ENCODE assay signal across 1 cellular context in the genomic region with DNA sequence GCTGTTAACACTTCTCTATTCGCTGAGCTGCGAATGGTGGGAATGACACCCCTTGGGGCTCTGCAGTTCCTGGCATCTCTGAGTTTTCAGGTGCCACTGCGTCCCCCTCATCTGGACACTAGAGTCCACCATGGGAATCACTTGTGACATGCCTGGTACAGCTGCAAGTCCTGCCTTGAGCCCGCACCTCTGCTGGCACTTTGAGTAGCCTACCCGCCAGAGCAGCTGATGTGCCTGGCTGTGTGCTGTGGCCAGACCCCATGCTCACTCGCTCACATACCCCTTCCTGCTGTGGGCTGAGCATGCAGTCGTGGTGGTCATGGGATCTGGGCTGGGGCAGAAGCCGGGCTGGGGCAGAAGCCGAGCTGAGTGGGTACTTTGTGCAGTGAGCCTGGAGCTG.
TF ChIP-seq lines count a peak whose summit lies in the region.

No MANE protein-coding gene starts in this region.

TF ChIP-seq in H1, 55 proteins besides CTCF, POLR2A, EP300 and RAD21:
- TF ChIP-seq SUZ12 (IDR thresholded peaks at IDR 0.05; ENCODE audit: low read length) (no peak), GABPA (IDR thresholded peaks at IDR 0.05; ENCODE audit: borderline replicate concordance, insufficient read depth, low read length) (no peak), KDM1A (IDR thresholded peaks at IDR 0.05; ENCODE audit: borderline replicate concordance, low read length) (no peak), BCL11A (IDR thresholded peaks at IDR 0.05; ENCODE audit: low read depth in 2 of 2, low read length in 2 of 2) (no peak), CBX8 (IDR thresholded peaks at IDR 0.05; ENCODE audit: borderline replicate concordance, low read depth, low read length) (no peak), SIRT6 (IDR thresholded peaks at IDR 0.05; ENCODE audit: low read length) (no peak), RNF2 (IDR thresholded peaks at IDR 0.05; ENCODE audit: borderline replicate concordance, low read depth, low read length, missing control alignments, poor library complexity, severe bottlenecking) (no peak), JUND (IDR thresholded peaks at IDR 0.05; ENCODE audit: low read length) (no peak), HDAC2 (IDR thresholded peaks at IDR 0.05; ENCODE audit: borderline replicate concordance in 1 of 2, low read depth in 2 of 2, low read length in 2 of 2) (no peak)
- TF ChIP-seq, protein P1, sequence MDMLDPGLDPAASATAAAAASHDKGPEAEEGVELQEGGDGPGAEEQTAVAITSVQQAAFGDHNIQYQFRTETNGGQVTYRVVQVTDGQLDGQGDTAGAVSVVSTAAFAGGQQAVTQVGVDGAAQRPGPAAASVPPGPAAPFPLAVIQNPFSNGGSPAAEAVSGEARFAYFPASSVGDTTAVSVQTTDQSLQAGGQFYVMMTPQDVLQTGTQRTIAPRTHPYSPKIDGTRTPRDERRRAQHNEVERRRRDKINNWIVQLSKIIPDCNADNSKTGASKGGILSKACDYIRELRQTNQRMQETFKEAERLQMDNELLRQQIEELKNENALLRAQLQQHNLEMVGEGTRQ (IDR thresholded peaks at IDR 0.05; ENCODE audit: low read length): no peak
